In the genomic region with DNA sequence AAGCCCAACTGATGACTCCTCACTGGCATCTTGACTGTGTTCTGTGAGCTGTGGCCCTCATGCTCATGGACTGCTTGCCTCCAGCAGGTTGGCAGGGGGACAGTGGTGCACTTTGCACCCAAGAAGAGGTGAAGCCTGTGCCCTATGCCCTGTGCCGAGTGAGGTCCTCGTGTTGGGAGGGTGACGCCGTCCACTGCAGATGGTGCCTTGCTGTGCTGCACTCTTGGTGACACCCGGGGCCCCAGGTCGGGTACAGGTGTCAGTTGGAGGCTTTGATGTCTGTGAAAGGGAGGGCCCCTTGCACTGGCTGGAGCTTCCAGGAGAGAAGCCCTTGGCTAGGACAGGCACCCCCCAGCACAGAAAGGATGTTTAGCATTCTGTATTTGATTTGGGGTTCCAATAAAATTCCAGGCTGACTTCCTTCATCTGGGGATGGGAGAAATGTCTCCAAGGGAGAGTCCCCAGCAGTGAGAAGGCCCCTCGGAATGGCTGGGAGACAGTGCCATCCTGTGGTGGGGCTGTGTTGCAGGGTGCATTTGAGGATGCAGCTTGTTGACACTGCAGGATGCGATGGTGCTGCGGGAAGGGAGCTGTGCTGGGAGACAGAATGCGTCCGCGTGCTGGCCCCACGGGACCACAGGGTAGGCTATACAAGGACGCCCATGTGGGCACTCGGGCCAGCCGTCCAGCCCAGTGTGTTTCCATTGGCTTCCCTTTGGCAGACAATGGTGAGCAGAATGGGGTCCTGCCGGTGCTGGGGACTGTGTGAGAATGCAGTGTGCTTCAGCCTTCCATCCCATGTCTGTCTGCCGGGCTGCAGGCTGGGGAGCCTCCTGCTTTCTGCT, we compare ENCODE assay signal across 7 cellular contexts. TPM values are rescaled to one million over a fixed set of nuclear protein-coding genes. Genes with fewer than 3 reads are reported as not detected.
DNase-seq lines count a peak whose midpoint lies in the region; ATAC-seq, FAIRE-seq and TF ChIP-seq lines count a peak whose summit lies in the region.

No MANE protein-coding gene starts in this region.

- no peaks in the 10 kb centered on the region for H3K9me3 Mint-ChIP-seq in activated T-cell treated with anti-CD3 and anti-CD28 coated beads, Interleukin-2, amount 50 U/mL, for 24 hours
- H3K9me3 Mint-ChIP-seq in stimulated activated naive B cell treated with anti-CD40 and anti-IgM and Interleukin-4, amounts not matched to agents 10 μg/mL and 1 μg/mL and 100 μg/mL, for 72 hours, result no peaks in the 10 kb centered on the region

- DNase-seq in NCI-H1105 treated with DMSO at 0.1 percent for 48 hours (lab: John Stamatoyannopoulos, UW), result peak; percentile 17
- DNase-seq in activated T-cell treated with anti-CD3 and anti-CD28 coated beads, Interleukin-2, amount 50 U/mL, for 24 hours, result peak; percentile 73
- peak; percentile 43 for DNase-seq in germinal center (ENCODE audit: low spot score)
- DNase-seq in stimulated activated naive B cell treated with anti-CD40 and anti-IgM and Interleukin-4, amounts not matched to agents 10 μg/mL and 1 μg/mL and 100 μg/mL, for 72 hours, result no peak
- DNase-seq in cerebellum (ENCODE audit: low spot score), result no peak
- DNase-seq in HTR-8/SVneo (ENCODE audit: insufficient read length, low spot score), result no peak

- H3K4me1 Mint-ChIP-seq in activated T-cell treated with anti-CD3 and anti-CD28 coated beads, Interleukin-2, amount 50 U/mL, for 24 hours (ENCODE audit: low read depth), result peaks cover 47% of the 10 kb centered on the region
- peaks cover 12 to 26% of the 10 kb centered on the region in 2 donors for H3K4me1 Mint-ChIP-seq in stimulated activated naive B cell treated with anti-CD40 and anti-IgM and Interleukin-4, amounts not matched to agents 10 μg/mL and 1 μg/mL and 100 μg/mL, for 72 hours

- TF ChIP-seq CTCF in GM12873 (IDR thresholded peaks at IDR 0.05; ENCODE audit: insufficient read depth, low read depth, low read length, missing control alignments), result peak; percentile 65

- ATAC-seq in stimulated activated naive B cell treated with anti-CD40 and anti-IgM and Interleukin-4, amounts not matched to agents 10 μg/mL and 1 μg/mL and 100 μg/mL, for 72 hours (replicated peaks), result no peak

- no peak for FAIRE-seq in HTR-8/SVneo (lab: Jason Lieb, UNC)

- peaks cover 54% of the 10 kb centered on the region for H3K36me3 Mint-ChIP-seq in activated T-cell treated with anti-CD3 and anti-CD28 coated beads, Interleukin-2, amount 50 U/mL, for 24 hours (ENCODE audit: low read depth)
- peaks cover 16 to 19% of the 10 kb centered on the region in 2 donors for H3K36me3 Mint-ChIP-seq in stimulated activated naive B cell treated with anti-CD40 and anti-IgM and Interleukin-4, amounts not matched to agents 10 μg/mL and 1 μg/mL and 100 μg/mL, for 72 hours

- H3K27ac Mint-ChIP-seq in activated T-cell treated with anti-CD3 and anti-CD28 coated beads, Interleukin-2, amount 50 U/mL, for 24 hours, result peak overlapping the region; percentile 70
- peak overlapping the region; percentile 42 for H3K27ac Mint-ChIP-seq in stimulated activated naive B cell treated with anti-CD40 and anti-IgM and Interleukin-4, amounts not matched to agents 10 μg/mL and 1 μg/mL and 100 μg/mL, for 72 hours

- no peak overlapping the region for H3K4me3 Mint-ChIP-seq in activated T-cell treated with anti-CD3 and anti-CD28 coated beads, Interleukin-2, amount 50 U/mL, for 24 hours
- no peak overlapping the region for H3K4me3 Mint-ChIP-seq in stimulated activated naive B cell treated with anti-CD40 and anti-IgM and Interleukin-4, amounts not matched to agents 10 μg/mL and 1 μg/mL and 100 μg/mL, for 72 hours

- H3K27me3 Mint-ChIP-seq in activated T-cell treated with anti-CD3 and anti-CD28 coated beads, Interleukin-2, amount 50 U/mL, for 24 hours, result no peaks in the 10 kb centered on the region
- H3K27me3 Mint-ChIP-seq in stimulated activated naive B cell treated with anti-CD40 and anti-IgM and Interleukin-4, amounts not matched to agents 10 μg/mL and 1 μg/mL and 100 μg/mL, for 72 hours, result no peaks in the 10 kb centered on the region

RNA-seq across cellular contexts. Expression of a gene that starts 2.5 kb away (rescaled TPM):
- total RNA-seq in cerebellum, result 7.7 TPM

RNA-seq across cellular contexts. Expression of a gene that starts 12.1 kb away (rescaled TPM):
- total RNA-seq in cerebellum, result 33.6 TPM

RNA-seq across cellular contexts. Expression of a gene that starts 13.2 kb away (rescaled TPM):
- total RNA-seq in cerebellum, result 90.7 TPM

RNA-seq across cellular contexts. Expression of a gene that starts 21.7 kb away (rescaled TPM):
- 1.4 TPM for total RNA-seq in cerebellum

RNA-seq across cellular contexts. Expression of a gene that starts 49.1 kb away (rescaled TPM):
- total RNA-seq in cerebellum, result 45.4 TPM

Comparison
In these comparisons a context has a peak if more than half of its experiments do, and no peak if none do; other contexts are left out.
1. DNase-seq: peak in NCI-H1105 treated with DMSO at 0.1 percent for 48 hours (single experiment), activated T-cell treated with anti-CD3 and anti-CD28 coated beads, Interleukin-2, amount 50 U/mL, for 24 hours (single experiment) and germinal center (single experiment); none in stimulated activated naive B cell treated with anti-CD40 and anti-IgM and Interleukin-4, amounts not matched to agents 10 μg/mL and 1 μg/mL and 100 μg/mL, for 72 hours (single experiment), cerebellum (single experiment) and HTR-8/SVneo (single experiment).